ENCODE assay signal across 8 cellular contexts in genomic region chr19:35153701-35154534, GRCh38. TPM values are rescaled to one million over a fixed set of nuclear protein-coding genes. Genes with fewer than 3 reads are reported as not detected.
DNase-seq lines count a peak whose midpoint lies in the region; ATAC-seq and TF ChIP-seq lines count a peak whose summit lies in the region.

No MANE protein-coding gene starts in this region.

- 2% methylated on average over 29 to 35 of the region's 36 CpGs for WGBS in body of pancreas, 2 donors

- TF ChIP-seq CTCF in body of pancreas (IDR thresholded peaks at IDR 0.05), result peak in 5 of 7 experiments; percentile 24 to 44 (median 39)

- H3K9me3 Mint-ChIP-seq in CD4-positive, alpha-beta memory T cell, result no peaks in the 10 kb centered on the region

- CTCF ChIA-PET in CD4-positive, alpha-beta memory T cell (lab: Charles Lee; ENCODE audit: partially characterized antibody), result interaction anchor here (0.7 to 4.2 kb wide), 25 partner anchors 9 to 110 kb away, joined by 3 to 90 read pairs (median 6); partner anchors contain the start of genes FXYD7 and LGI4

- POLR2A ChIA-PET in CD4-positive, alpha-beta memory T cell (lab: Charles Lee; ENCODE audit: partially characterized antibody), result interaction anchor here (0.7 to 10.5 kb wide), 18 partner anchors 8 to 115 kb away, joined by 3 to 140 read pairs (median 7); partner anchors contain the start of genes FXYD7 and USF2

- H3K27me3 Mint-ChIP-seq in CD4-positive, alpha-beta memory T cell, result no peaks in the 10 kb centered on the region

- peak; percentile 67 to 76 (median 72) for DNase-seq in CD4-positive, alpha-beta memory T cell
- DNase-seq in T-helper 9 cell (peak; percentile 62), body of pancreas (peak in 2 of 4 donors; percentile 41 to 43), left kidney (ENCODE audit: low read depth, low spot score) (peak; percentile 72), OCI-M2 (lab: John Stamatoyannopoulos, UW; ENCODE audit: unreplicated experiment) (no peak), A172 (ENCODE audit: low spot score) (no peak)
- DNase-seq in stimulated activated CD4-positive, alpha-beta T cell treated with anti-CD3 and anti-CD28 coated beads, TNF-alpha, amount 100 ng/mL, for 24 hours (ENCODE audit: low read depth in 3 of 3), result peak; percentile 66 to 81 (median 68)

- peak overlapping the region; percentile 98 to 99 (median 99) for H3K27ac Mint-ChIP-seq in CD4-positive, alpha-beta memory T cell

- H3K36me3 Mint-ChIP-seq in CD4-positive, alpha-beta memory T cell, result peaks cover 29 to 41% of the 10 kb centered on the region in 2 donors

- no peaks in the 10 kb centered on the region for H3K9me3 ChIP-seq in CD4-positive, alpha-beta memory T cell (ENCODE audit: control insufficient read depth in 1 of 2, low read length in 2 of 2)
- H3K9me3 ChIP-seq in body of pancreas, result no peaks in the 10 kb centered on the region

- ATAC-seq in HG03342 (IDR thresholded peaks at IDR 0.05; ENCODE audit: unreplicated experiment), result peak; percentile 53
- peak; percentile 46 for ATAC-seq in body of pancreas

- H3K4me3 ChIP-seq in CD4-positive, alpha-beta memory T cell (ENCODE audit: low read length in 2 of 2), result peak overlapping the region; percentile 91 to 95
- H3K4me3 ChIP-seq in body of pancreas, result peak overlapping the region in 1 of 2 donors; percentile 7

- H3K27ac ChIP-seq in CD4-positive, alpha-beta memory T cell (ENCODE audit: low read depth, low read length), result peak overlapping the region; percentile 91
- H3K27ac ChIP-seq in body of pancreas, result peak overlapping the region in 1 of 4 donors; percentile 62

- H3K36me3 ChIP-seq in CD4-positive, alpha-beta memory T cell (ENCODE audit: insufficient read depth, low read length), result peaks cover 23% of the 10 kb centered on the region
- no peaks in the 10 kb centered on the region for H3K36me3 ChIP-seq in body of pancreas (replicated peaks in 1 of 2; ENCODE audit: insufficient read depth in 1 of 2, low read depth in 2 of 2)

- peak overlapping the region; percentile 98 to 100 (median 99) for H3K4me3 Mint-ChIP-seq in CD4-positive, alpha-beta memory T cell

- intact Hi-C loops in CD4-positive, alpha-beta memory T cell (cut with micrococcal nuclease), result loop anchor here (1.0 to 5.0 kb wide), 3 partner anchors 13 to 57 kb away; no protein-coding TSS in a partner anchor
- intact Hi-C loops in body of pancreas (cut with DNase I), result no loop called here

- peaks cover 29 to 62% (median 39%) of the 10 kb centered on the region in 4 donors for H3K4me1 Mint-ChIP-seq in CD4-positive, alpha-beta memory T cell

- no peaks in the 10 kb centered on the region for H3K27me3 ChIP-seq in CD4-positive, alpha-beta memory T cell (ENCODE audit: insufficient read depth, low read length)
- peaks cover 0 to 20% of the 10 kb centered on the region in 2 donors for H3K27me3 ChIP-seq in body of pancreas

- peaks cover 47% of the 10 kb centered on the region for H3K4me1 ChIP-seq in CD4-positive, alpha-beta memory T cell (ENCODE audit: insufficient read depth, low read length)
- H3K4me1 ChIP-seq in body of pancreas, result peaks cover 18% of the 10 kb centered on the region

- TF ChIP-seq POLR2A in body of pancreas (IDR thresholded peaks at IDR 0.05), result no peak

RNA-seq across cellular contexts. Expression of gene FXYD5, which starts 0.6 kb away (rescaled TPM):
- 100 to 1,000 TPM; 473 to 484 TPM for total RNA-seq in CD4-positive, alpha-beta memory T cell
- polyA plus RNA-seq in CD4-positive, alpha-beta memory T cell, result 100 to 1,000 TPM; 452 to 833 TPM
- total RNA-seq in body of pancreas, result 10 to 100 TPM; 11.5 to 17.1 TPM
- 93.9 and 103 TPM in 2 replicates for total RNA-seq in A172 (2014; rRNA removed; shearing (Covaris generic))

RNA-seq across cellular contexts. Expression of gene FXYD7, which starts 10.9 kb away (rescaled TPM):
- total RNA-seq in CD4-positive, alpha-beta memory T cell, result 10 to 100 TPM in 1 of 2 experiments, 1 to 10 TPM in 1; 9.6 to 10.1 TPM
- polyA plus RNA-seq in CD4-positive, alpha-beta memory T cell, result 10 to 100 TPM in 1 of 2 donors, 1 to 10 TPM in 1; 5.5 to 11.1 TPM
- total RNA-seq in body of pancreas, result 1 to 10 TPM in 1 of 2 donors, under 1 TPM in 1; 0.52 to 1.3 TPM
- total RNA-seq in A172 (2014; rRNA removed; shearing (Covaris generic)), result not detected in 2 replicates

RNA-seq across cellular contexts. Expression of gene FXYD1, which starts 15.3 kb away (rescaled TPM):
- total RNA-seq in CD4-positive, alpha-beta memory T cell, result 1 to 10 TPM; 3.6 to 4.4 TPM
- polyA plus RNA-seq in CD4-positive, alpha-beta memory T cell, result 1 to 10 TPM in 1 of 2 donors, under 1 TPM in 1; 0.58 to 3.2 TPM
- 1 to 10 TPM; 1.6 to 9.1 TPM for total RNA-seq in body of pancreas
- not detected in 2 replicates for total RNA-seq in A172 (2014; rRNA removed; shearing (Covaris generic))

RNA-seq across cellular contexts. Expression of gene LGI4, which starts 19.1 kb away (rescaled TPM):
- total RNA-seq in CD4-positive, alpha-beta memory T cell, result under 1 TPM; 0.72 to 0.81 TPM
- polyA plus RNA-seq in CD4-positive, alpha-beta memory T cell, result not detected
- total RNA-seq in body of pancreas, result 1 to 10 TPM; 1.6 to 3.9 TPM
- 0.43 TPM in 1 of 2 replicates, not detected in the other for total RNA-seq in A172 (2014; rRNA removed; shearing (Covaris generic))

RNA-seq across cellular contexts. Expression of gene FXYD3, which starts 38.3 kb away (rescaled TPM):
- total RNA-seq in CD4-positive, alpha-beta memory T cell, result not detected
- not detected for polyA plus RNA-seq in CD4-positive, alpha-beta memory T cell
- 10 to 100 TPM; 13.5 to 51.6 TPM for total RNA-seq in body of pancreas
- 4.8 TPM in 1 of 2 replicates, not detected in the other for total RNA-seq in A172 (2014; rRNA removed; shearing (Covaris generic))

Comparison
In these comparisons a context has a peak if more than half of its experiments do, and no peak if none do; other contexts are left out.
1. DNase-seq: peak in CD4-positive, alpha-beta memory T cell (5 of 5), T-helper 9 cell (single experiment), left kidney (single experiment) and stimulated activated CD4-positive, alpha-beta T cell treated with anti-CD3 and anti-CD28 coated beads, TNF-alpha, amount 100 ng/mL, for 24 hours (3 of 3); none in OCI-M2 (single experiment) and A172 (single experiment).
2. RNA of gene FXYD7, which starts 10.9 kb away (total RNA-seq): 9.6 to 10.1 TPM in CD4-positive, alpha-beta memory T cell; 0.52 to 1.3 TPM in body of pancreas and not detected in A172; every median in the first group is over 4 times any median in the second.